Comparison of ENCODE assay signal across 14 cellular contexts in genomic region chr9:4507306-4507705, GRCh38. TPM values are rescaled to one million over a fixed set of nuclear protein-coding genes. Genes with fewer than 3 reads are reported as not detected.
"Had no signal": no experiment of that assay in that cellular context is flagged by ENCODE, and none has a peak within 500 bp of the region (broad histone marks: within the 10 kb centered on the region; RNA-seq: fewer than 3 reads in every experiment).

No MANE protein-coding gene starts in this region.

- H3K27me3 ChIP-seq: ovary, testis had no signal

- H3K4me3 ChIP-seq: ovary, testis had no signal

- DNase-seq: activated effector memory CD4-positive, alpha-beta T cell treated with anti-CD3 and anti-CD28 coated beads, Interleukin-2, amount 50 U/mL, for 16 hours; activated T-cell treated with anti-CD3 and anti-CD28 coated beads, Interleukin-2, amount 50 U/mL, for 4 hours; amygdala; dermis blood vessel endothelial cell; foreskin keratinocyte; head of caudate nucleus; left ventricle myocardium superior; ovary; stimulated activated CD4-positive, alpha-beta T cell treated with anti-CD3 and anti-CD28 coated beads, Interleukin-15, amount 100 ng/mL, for 24 hours; stimulated activated CD4-positive, alpha-beta T cell treated with anti-CD3 and anti-CD28 coated beads, Interleukin-4, amount 100 ng/mL, for 24 hours; stimulated activated naive CD8-positive, alpha-beta T cell treated with anti-CD3 and anti-CD28 coated beads, Interleukin-15, amount 100 ng/mL, for 72 hours; testis had no signal

- H3K4me1 ChIP-seq: foreskin keratinocyte, testis had no signal

- H3K27ac ChIP-seq: foreskin keratinocyte, ovary, testis had no signal

- ATAC-seq: activated naive CD4-positive, alpha-beta T cell treated with anti-CD3 and anti-CD28 coated beads, Interleukin-2, amount 50 U/mL, for 72 hours; activated T-cell treated with anti-CD3 and anti-CD28 coated beads, Interleukin-2, amount 50 U/mL, for 4 hours; foreskin keratinocyte; left ventricle myocardium superior; stimulated activated naive CD8-positive, alpha-beta T cell treated with anti-CD3 and anti-CD28 coated beads, Interleukin-15, amount 100 ng/mL, for 72 hours had no signal

- H3K36me3 ChIP-seq: ovary had no signal

- H3K9me3 ChIP-seq: ovary, testis had no signal

RNA-seq across cellular contexts. Expression of gene SLC1A1, which starts 17.0 kb away (rescaled TPM):
- total RNA-seq: foreskin keratinocyte; T-helper 2 cell treated with Interferon-gamma antibody and Interleukin-4, amounts not matched to agents 100 ng/mL and 5 ng/mL, for 36 hours had no signal
